ENCODE assay signal across 11 cellular contexts in the genomic region with DNA sequence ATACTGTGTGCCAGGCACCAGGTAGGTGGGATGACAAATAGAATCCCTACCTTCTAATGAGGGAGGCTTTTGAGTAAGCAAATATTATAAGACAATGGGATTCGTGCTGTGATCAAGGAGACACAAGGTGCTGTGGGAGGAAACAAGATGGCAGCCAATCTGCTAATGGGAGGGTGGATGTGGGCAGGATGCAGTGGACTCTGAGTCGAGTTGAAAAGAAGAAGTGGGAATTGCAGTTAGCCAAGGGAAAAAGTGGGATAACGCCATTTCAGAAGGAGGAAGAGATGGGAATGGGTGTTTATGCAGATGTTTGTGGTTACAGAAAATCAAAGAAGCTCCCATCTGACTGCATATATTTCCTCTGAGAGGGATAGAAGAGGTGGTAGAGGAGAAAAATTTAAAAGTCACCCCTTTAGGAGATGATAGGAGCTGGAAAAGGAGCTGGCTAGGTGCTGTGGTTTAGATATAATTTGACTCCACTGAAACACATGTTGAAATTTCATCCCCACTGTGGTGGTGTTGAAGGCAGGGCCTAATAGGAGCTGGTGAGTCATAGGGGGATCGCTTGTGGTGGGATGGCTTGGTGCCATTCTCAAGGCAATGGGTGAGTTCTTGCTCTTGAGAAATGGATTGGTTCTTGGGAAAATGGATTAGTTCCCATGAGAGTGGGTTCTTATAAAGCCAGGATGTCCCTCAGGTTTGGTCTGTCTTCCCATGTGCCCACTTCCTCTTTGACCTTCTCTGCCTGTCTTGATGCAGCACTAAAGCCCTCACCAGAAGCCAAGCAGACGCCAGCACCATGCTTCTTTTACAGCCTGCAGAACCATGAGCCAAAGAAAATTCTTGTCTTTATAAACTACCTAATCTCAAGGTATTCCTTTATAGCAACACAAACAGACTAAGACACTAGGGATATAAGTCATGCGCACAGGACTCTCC. TPM values are rescaled to one million over a fixed set of nuclear protein-coding genes. Genes with fewer than 3 reads are reported as not detected.
A peak's percentile ranks its signal among the peaks of the same experiment; 100 is the strongest.
DNase-seq lines count a peak whose midpoint lies in the region; ATAC-seq and TF ChIP-seq lines count a peak whose summit lies in the region.
"Had no signal": no experiment of that assay in that cellular context is flagged by ENCODE, and none has a peak within 500 bp of the region (broad histone marks: within the 10 kb centered on the region; RNA-seq: fewer than 3 reads in every experiment).

No MANE protein-coding gene starts in this region.

- no peaks in the 10 kb centered on the region for H3K79me2 ChIP-seq in OCI-LY7 (ENCODE audit: insufficient read depth, low read depth, low read length)

- H3K27ac Mint-ChIP-seq in activated CD8-positive, alpha-beta memory T cell treated with anti-CD3 and anti-CD28 coated beads, Interleukin-2, amount 10 ng/mL, durations not matched to agents 7 days and 5 days, result no peak overlapping the region
- H3K27ac Mint-ChIP-seq in stimulated activated naive CD8-positive, alpha-beta T cell treated with anti-CD3 and anti-CD28 coated beads, Interleukin-15, amount 100 ng/mL, for 72 hours, result no peak overlapping the region
- H3K27ac Mint-ChIP-seq: activated T-cell treated with anti-CD3 and anti-CD28 coated beads, Interleukin-2, amount 50 U/mL, for 72 hours had no signal

- peaks cover 7% of the 10 kb centered on the region; the same call in 1 of the 2 replicates for H3K36me3 ChIP-seq in OCI-LY7 (ENCODE audit: insufficient read depth, low read length)
- H3K36me3 ChIP-seq in aorta (ENCODE audit: control insufficient read depth in 1 of 2, insufficient read depth in 2 of 2, low read length in 1 of 2), result no peaks in the 10 kb centered on the region
- H3K36me3 ChIP-seq: vagina had no signal

- DNase-seq in activated CD8-positive, alpha-beta memory T cell treated with anti-CD3 and anti-CD28 coated beads, Interleukin-2, amount 10 ng/mL, durations not matched to agents 7 days and 5 days, result peak; percentile 53
- no peak for DNase-seq in activated CD8-positive, alpha-beta memory T cell treated with anti-CD3 and anti-CD28 coated beads, Interleukin-2, amount 50 U/mL, for 48 hours
- DNase-seq in OCI-LY7 (ENCODE audit: low spot score), result no peak
- peak in 1 of 2 donors; percentile 30 for DNase-seq in stimulated activated naive CD8-positive, alpha-beta T cell treated with anti-CD3 and anti-CD28 coated beads, Interleukin-15, amount 100 ng/mL, for 72 hours
- DNase-seq in NCI-H345 treated with DMSO at 0.1 percent for 48 hours (lab: John Stamatoyannopoulos, UW; ENCODE audit: unreplicated experiment), result no peak
- no peak for DNase-seq in aorta
- no peak for DNase-seq in activated CD4-positive, CD25-positive, alpha-beta regulatory T cell (lab: John Stamatoyannopoulos, UW)
- DNase-seq: activated T-cell treated with anti-CD3 and anti-CD28 coated beads, Interleukin-2, amount 50 U/mL, for 72 hours; stimulated activated CD4-positive, alpha-beta T cell treated with anti-CD3 and anti-CD28 coated beads, Interleukin-12 subunit alpha, Interleukin-12 subunit beta, amount 100 ng/mL, for 4 hours had no signal

- 85 to 87% methylated on average over 6 of the region's 6 CpGs for WGBS in aorta, 2 donors

- H4K20me1 ChIP-seq in OCI-LY7 (ENCODE audit: insufficient read depth, low read length), result no peaks in the 10 kb centered on the region; the same call in 1 of the 2 replicates

- CTCF ChIA-PET in activated CD8-positive, alpha-beta memory T cell treated with anti-CD3 and anti-CD28 coated beads, Interleukin-2, amount 10 ng/mL, durations not matched to agents 7 days and 5 days (lab: Charles Lee), result interaction anchor here (1.4 to 1.5 kb wide), 2 partner anchors 14 to 37 kb away, joined by 4 read pairs; no protein-coding TSS in a partner anchor
- CTCF ChIA-PET in OCI-LY7 (lab: Charles Lee; ENCODE audit: unreplicated experiment), result interaction anchor here (0.8 to 1.7 kb wide), 3 partner anchors 9 to 19 kb away, joined by 3 to 4 read pairs (median 3); no protein-coding TSS in a partner anchor

- no peak for ATAC-seq in activated CD8-positive, alpha-beta memory T cell treated with anti-CD3 and anti-CD28 coated beads, Interleukin-2, amount 10 ng/mL, durations not matched to agents 7 days and 5 days
- ATAC-seq in HG03139 (IDR thresholded peaks at IDR 0.05; ENCODE audit: unreplicated experiment) (peak; percentile 37), aorta (ENCODE audit: low FRiP score) (no peak)
- peak; percentile 76 for ATAC-seq in stimulated activated naive CD8-positive, alpha-beta T cell treated with anti-CD3 and anti-CD28 coated beads, Interleukin-15, amount 100 ng/mL, for 72 hours
- ATAC-seq: activated T-cell treated with anti-CD3 and anti-CD28 coated beads, Interleukin-2, amount 50 U/mL, for 72 hours had no signal

- H3K9me3 Mint-ChIP-seq in activated CD8-positive, alpha-beta memory T cell treated with anti-CD3 and anti-CD28 coated beads, Interleukin-2, amount 10 ng/mL, durations not matched to agents 7 days and 5 days (ENCODE audit: low read depth), result no peaks in the 10 kb centered on the region
- H3K9me3 Mint-ChIP-seq in stimulated activated naive CD8-positive, alpha-beta T cell treated with anti-CD3 and anti-CD28 coated beads, Interleukin-15, amount 100 ng/mL, for 72 hours, result peaks cover 0 to 20% of the 10 kb centered on the region in 2 donors

- peak overlapping the region; percentile 83 for H3K27ac ChIP-seq in OCI-LY7 (ENCODE audit: low read depth, low read length, poor library complexity, severe bottlenecking)
- no peak overlapping the region for H3K27ac ChIP-seq in aorta (ENCODE audit: low read depth in 1 of 2, low read length in 2 of 2)
- H3K27ac ChIP-seq: vagina had no signal

- peak overlapping the region; percentile 48; the same call in 1 of the 2 replicates for H2AFZ ChIP-seq in OCI-LY7 (ENCODE audit: low read length)

- peaks cover 9% of the 10 kb centered on the region for H3K27me3 Mint-ChIP-seq in activated CD8-positive, alpha-beta memory T cell treated with anti-CD3 and anti-CD28 coated beads, Interleukin-2, amount 10 ng/mL, durations not matched to agents 7 days and 5 days
- H3K27me3 Mint-ChIP-seq in stimulated activated naive CD8-positive, alpha-beta T cell treated with anti-CD3 and anti-CD28 coated beads, Interleukin-15, amount 100 ng/mL, for 72 hours, result no peaks in the 10 kb centered on the region

- H3K4me1 Mint-ChIP-seq in activated CD8-positive, alpha-beta memory T cell treated with anti-CD3 and anti-CD28 coated beads, Interleukin-2, amount 10 ng/mL, durations not matched to agents 7 days and 5 days, result peaks cover 25% of the 10 kb centered on the region
- H3K4me1 Mint-ChIP-seq in stimulated activated naive CD8-positive, alpha-beta T cell treated with anti-CD3 and anti-CD28 coated beads, Interleukin-15, amount 100 ng/mL, for 72 hours, result peaks cover 28% of the 10 kb centered on the region

- POLR2A ChIA-PET in OCI-LY7 (lab: Charles Lee), result interaction anchor here (1.0 to 17.9 kb wide), 6 partner anchors 8 to 41 kb away, joined by 4 to 577 read pairs (median 30); a partner anchor contains a TSS

- H3K36me3 Mint-ChIP-seq in activated CD8-positive, alpha-beta memory T cell treated with anti-CD3 and anti-CD28 coated beads, Interleukin-2, amount 10 ng/mL, durations not matched to agents 7 days and 5 days, result no peaks in the 10 kb centered on the region

- H3K9me2 ChIP-seq in OCI-LY7 (ENCODE audit: insufficient read depth, low read length), result no peaks in the 10 kb centered on the region

- H3K4me3 Mint-ChIP-seq in activated CD8-positive, alpha-beta memory T cell treated with anti-CD3 and anti-CD28 coated beads, Interleukin-2, amount 10 ng/mL, durations not matched to agents 7 days and 5 days, result no peak overlapping the region
- no peak overlapping the region for H3K4me3 Mint-ChIP-seq in stimulated activated naive CD8-positive, alpha-beta T cell treated with anti-CD3 and anti-CD28 coated beads, Interleukin-15, amount 100 ng/mL, for 72 hours
- H3K4me3 Mint-ChIP-seq: activated T-cell treated with anti-CD3 and anti-CD28 coated beads, Interleukin-2, amount 50 U/mL, for 72 hours had no signal

- peak overlapping the region; percentile 10 for H3K4me3 ChIP-seq in OCI-LY7 (ENCODE audit: low read depth, low read length, poor library complexity, severe bottlenecking)
- no peak overlapping the region for H3K4me3 ChIP-seq in aorta (ENCODE audit: low read length in 2 of 2)
- H3K4me3 ChIP-seq: vagina had no signal

- H3K9me3 ChIP-seq in OCI-LY7 (ENCODE audit: low read length) (peaks cover 9% of the 10 kb centered on the region), aorta (ENCODE audit: control insufficient read depth, low read length) (no peaks in the 10 kb centered on the region)
- H3K9me3 ChIP-seq: vagina had no signal

- intact Hi-C loops in OCI-LY7 (cut with micrococcal nuclease; ENCODE audit: unreplicated experiment), result no loop called here
- intact Hi-C loops in aorta (cut with DNase I), result no loop called here

- peak overlapping the region; percentile 70 for H3K4me2 ChIP-seq in OCI-LY7 (ENCODE audit: low read length)

- peaks cover 82% of the 10 kb centered on the region for H3K4me1 ChIP-seq in OCI-LY7 (ENCODE audit: insufficient read depth, low read length, poor library complexity, severe bottlenecking)
- H3K4me1 ChIP-seq in aorta (ENCODE audit: control insufficient read depth in 1 of 2, insufficient read depth in 2 of 2, low read length in 2 of 2), result no peaks in the 10 kb centered on the region
- H3K4me1 ChIP-seq: vagina had no signal

- no peaks in the 10 kb centered on the region for H3K27me3 ChIP-seq in aorta (ENCODE audit: control insufficient read depth in 1 of 2, insufficient read depth in 2 of 2, low read length in 1 of 2)
- H3K27me3 ChIP-seq: vagina had no signal

- TF ChIP-seq CTCF in OCI-LY7 (conservative IDR thresholded peaks at IDR 0.05; ENCODE audit: low read length), result no peak

- BruUV-seq in OCI-LY7 (replicated peaks; lab: Mats Ljungman, UMichigan), result no TSS peak

RNA-seq across cellular contexts. Expression of a gene that starts 30.0 kb away (rescaled TPM):
- 1 to 10 TPM; 2.9 to 7.4 TPM for total RNA-seq in activated CD8-positive, alpha-beta memory T cell treated with anti-CD3 and anti-CD28 coated beads, Interleukin-2, amount 10 ng/mL, durations not matched to agents 7 days and 5 days
- 56.4 and 86.1 TPM in 2 replicates for total RNA-seq in OCI-LY7 (2014; rRNA removed; shearing (Covaris generic))
- total RNA-seq in OCI-LY7 (2022) (285 and 315 TPM in 2 replicates), aorta (1 to 10 TPM in 1 of 2 donors, under 1 TPM in 1; 0.45 to 1.2 TPM)
- polyA plus RNA-seq in aorta, result under 1 TPM; 0.05 to 0.63 TPM
- total RNA-seq: vagina had no signal

Comparison
In these comparisons a context has a peak if more than half of its experiments do, and no peak if none do; other contexts are left out.
1. ATAC-seq: peak in HG03139 (single experiment) and stimulated activated naive CD8-positive, alpha-beta T cell treated with anti-CD3 and anti-CD28 coated beads, Interleukin-15, amount 100 ng/mL, for 72 hours (single experiment); none in activated CD8-positive, alpha-beta memory T cell treated with anti-CD3 and anti-CD28 coated beads, Interleukin-2, amount 10 ng/mL, durations not matched to agents 7 days and 5 days (single experiment) and aorta (single experiment).
2. RNA of a gene that starts 30.0 kb away (total RNA-seq): 56.4 to 315 TPM in OCI-LY7; 2.9 to 7.4 TPM in activated CD8-positive, alpha-beta memory T cell treated with anti-CD3 and anti-CD28 coated beads, Interleukin-2, amount 10 ng/mL, durations not matched to agents 7 days and 5 days and 0.45 to 1.2 TPM in aorta; every median in the first group is over 4 times any median in the second.